In the genomic region with DNA sequence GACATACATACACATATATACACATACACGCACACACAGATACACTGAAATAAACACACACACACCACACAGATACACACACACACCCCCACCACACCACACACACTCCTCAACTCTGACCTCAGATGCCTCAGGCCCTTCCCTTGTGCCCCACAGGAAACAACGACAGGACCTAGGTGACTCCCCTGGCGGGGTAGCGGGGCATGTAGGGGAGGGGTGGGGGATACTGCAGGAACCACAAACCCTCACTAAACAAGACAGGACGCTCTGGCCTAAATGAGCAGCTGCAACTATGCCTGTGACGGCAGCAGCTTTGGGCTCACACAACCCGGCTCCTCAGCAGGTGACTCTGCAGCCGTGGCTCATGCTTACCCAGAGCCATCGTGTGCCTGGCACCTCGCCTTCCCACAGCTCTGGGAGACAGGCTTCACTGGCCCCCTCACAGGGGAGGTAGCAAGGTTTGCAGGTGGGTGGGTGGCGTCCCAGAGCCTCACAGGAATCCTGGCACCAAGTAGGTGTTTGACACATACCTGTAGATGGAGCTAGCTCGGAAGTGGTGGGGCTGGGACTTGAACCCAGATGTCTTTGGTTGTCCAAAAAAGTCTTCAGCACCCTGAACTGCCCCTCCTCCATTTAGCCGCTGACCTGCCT, we compare ENCODE assay signal across 20 cellular contexts.
A peak's percentile ranks its signal among the peaks of the same experiment; 100 is the strongest.
DNase-seq lines count a peak whose midpoint lies in the region; ATAC-seq and TF ChIP-seq lines count a peak whose summit lies in the region.
"Had no signal": no experiment of that assay in that cellular context is flagged by ENCODE, and none has a peak within 500 bp of the region (broad histone marks: within the 10 kb centered on the region; RNA-seq: fewer than 3 reads in every experiment).

No MANE protein-coding gene starts in this region.

- peaks cover 11% of the 10 kb centered on the region for H3K9me3 Mint-ChIP-seq in stimulated activated memory B cell treated with anti-CD40 and anti-IgM and Interleukin-4, amounts not matched to agents 10 μg/mL and 1 μg/mL and 100 μg/mL, for 72 hours
- H3K9me3 Mint-ChIP-seq: mesothelial cell of epicardium had no signal

- no peaks in the 10 kb centered on the region for H3K36me3 ChIP-seq in BE2C
- H3K36me3 ChIP-seq: breast epithelium, pancreas, spleen, stomach had no signal

- no peak overlapping the region for H3K27ac Mint-ChIP-seq in stimulated activated memory B cell treated with anti-CD40 and anti-IgM and Interleukin-4, amounts not matched to agents 10 μg/mL and 1 μg/mL and 100 μg/mL, for 72 hours
- H3K27ac Mint-ChIP-seq: mesothelial cell of epicardium had no signal

- H3K4me1 ChIP-seq in BE2C, result no peaks in the 10 kb centered on the region; the same call in 1 of the 2 replicates
- H3K4me1 ChIP-seq: breast epithelium, pancreas, stomach had no signal

- no peaks in the 10 kb centered on the region for H3K27me3 ChIP-seq in BE2C
- H3K27me3 ChIP-seq: breast epithelium, pancreas had no signal

- peaks cover 23% of the 10 kb centered on the region for H3K27me3 Mint-ChIP-seq in stimulated activated memory B cell treated with anti-CD40 and anti-IgM and Interleukin-4, amounts not matched to agents 10 μg/mL and 1 μg/mL and 100 μg/mL, for 72 hours

- DNase-seq in activated gamma-delta T cell treated with Interleukin-2 at 50 U/mL for 16 hours (peak; percentile 31), activated gamma-delta T cell (lab: John Stamatoyannopoulos, UW) (no peak), RPMI8226 (peak; percentile 33), head of caudate nucleus (peak; percentile 19 to 94 (median 72)), BE2C (no peak), NOMO-1 treated with dmso at 0.1 percent for 144 hours (lab: John Stamatoyannopoulos, UW; ENCODE audit: unreplicated experiment) (no peak)
- DNase-seq: DMS153; effector CD4-positive, alpha-beta T cell; GM23248; Kasumi-1; NCI-H187 treated with DMSO at 0.1 percent for 48 hours; NCI-H510A; OCI-M1; pancreas; spleen; stomach had no signal

- peaks cover 15% of the 10 kb centered on the region for H3K4me1 Mint-ChIP-seq in stimulated activated memory B cell treated with anti-CD40 and anti-IgM and Interleukin-4, amounts not matched to agents 10 μg/mL and 1 μg/mL and 100 μg/mL, for 72 hours
- H3K4me1 Mint-ChIP-seq: mesothelial cell of epicardium had no signal

- TF ChIP-seq CTCF in BE2C (IDR thresholded peaks at IDR 0.05; ENCODE audit: low read depth, low read length), result no peak

- intact Hi-C loops in head of caudate nucleus (cut with DNase I), result no loop called here

- ATAC-seq in stimulated activated memory B cell treated with anti-CD40 and anti-IgM and Interleukin-4, amounts not matched to agents 10 μg/mL and 1 μg/mL and 100 μg/mL, for 72 hours, result peak; percentile 28
- no peak for ATAC-seq in GM19035 (IDR thresholded peaks at IDR 0.05; ENCODE audit: unreplicated experiment)
- ATAC-seq: pancreas had no signal

- no peak overlapping the region for H3K4me3 Mint-ChIP-seq in stimulated activated memory B cell treated with anti-CD40 and anti-IgM and Interleukin-4, amounts not matched to agents 10 μg/mL and 1 μg/mL and 100 μg/mL, for 72 hours
- H3K4me3 Mint-ChIP-seq: mesothelial cell of epicardium had no signal

- H3K9me3 ChIP-seq in BE2C, result no peaks in the 10 kb centered on the region
- H3K9me3 ChIP-seq: breast epithelium, pancreas, spleen, stomach had no signal

- H3K36me3 Mint-ChIP-seq in stimulated activated memory B cell treated with anti-CD40 and anti-IgM and Interleukin-4, amounts not matched to agents 10 μg/mL and 1 μg/mL and 100 μg/mL, for 72 hours, result no peaks in the 10 kb centered on the region
- H3K36me3 Mint-ChIP-seq: mesothelial cell of epicardium had no signal

- H3K4me3 ChIP-seq in BE2C (ENCODE audit: low read depth, low read length), result no peak overlapping the region
- H3K4me3 ChIP-seq: breast epithelium, GM23248, pancreas, spleen, stomach had no signal

Comparison
In these comparisons a context has a peak if more than half of its experiments do, and no peak if none do; other contexts are left out.
1. DNase-seq: peak in activated gamma-delta T cell treated with Interleukin-2 at 50 U/mL for 16 hours (single experiment), RPMI8226 (single experiment) and head of caudate nucleus (42 of 42); none in activated gamma-delta T cell (single experiment), BE2C (single experiment) and NOMO-1 treated with dmso at 0.1 percent for 144 hours (single experiment).